29 cellular contexts compared by ENCODE assay signal in genomic region chr20:46657137-46657536, GRCh38. TPM values are rescaled to one million over a fixed set of nuclear protein-coding genes. Genes with fewer than 3 reads are reported as not detected.
"Had no signal": no experiment of that assay in that cellular context is flagged by ENCODE, and none has a peak within 500 bp of the region (broad histone marks: within the 10 kb centered on the region; RNA-seq: fewer than 3 reads in every experiment).

No MANE protein-coding gene starts in this region.

- H3K27ac Mint-ChIP-seq: dendritic cell treated with granulocyte-macrophage colony-stimulating factor and Interleukin-4, amounts not matched to agents 40 ng/mL and 50 ng/mL, for 4 days; effector memory CD8-positive, alpha-beta T cell; endodermal cell had no signal

- H3K4me3 ChIP-seq: colonic mucosa, coronary artery, dorsolateral prefrontal cortex, esophagus muscularis mucosa, esophagus squamous epithelium, gastrocnemius medialis, gastroesophageal sphincter, heart left ventricle, heart right ventricle had no signal

- H3K9me3 ChIP-seq: colonic mucosa, esophagus squamous epithelium, gastrocnemius medialis, gastroesophageal sphincter had no signal

- FAIRE-seq: colon, endometrium, endothelial cell of umbilical vein, frontal cortex had no signal

- H3K4me1 Mint-ChIP-seq: endodermal cell had no signal

- H3K27ac ChIP-seq: colonic mucosa, coronary artery, dorsolateral prefrontal cortex, epithelial cell of prostate, esophagus muscularis mucosa, esophagus squamous epithelium, foreskin keratinocyte, gastrocnemius medialis, gastroesophageal sphincter, heart left ventricle, heart right ventricle had no signal

- H3K4me3 Mint-ChIP-seq: dendritic cell treated with granulocyte-macrophage colony-stimulating factor and Interleukin-4, amounts not matched to agents 40 ng/mL and 50 ng/mL, for 4 days; effector memory CD8-positive, alpha-beta T cell; endodermal cell had no signal

- DNase-seq: colonic mucosa; cortex of kidney; dermis blood vessel endothelial cell; dorsolateral prefrontal cortex; effector CD4-positive, alpha-beta T cell; effector CD8-positive, alpha-beta T cell; effector memory CD4-positive, alpha-beta T cell; effector memory CD8-positive, alpha-beta T cell; endodermal cell; erythroblast; esophagus squamous epithelium; foreskin fibroblast; foreskin keratinocyte; foreskin melanocyte; gastrocnemius medialis; glutamatergic neuron; head of caudate nucleus; heart left ventricle; heart right ventricle had no signal

- H3K36me3 ChIP-seq: colonic mucosa, esophagus muscularis mucosa, esophagus squamous epithelium, gastrocnemius medialis, heart left ventricle, heart right ventricle had no signal

- H3K9me3 Mint-ChIP-seq: dendritic cell treated with granulocyte-macrophage colony-stimulating factor and Interleukin-4, amounts not matched to agents 40 ng/mL and 50 ng/mL, for 4 days; effector memory CD8-positive, alpha-beta T cell; endodermal cell had no signal

- ATAC-seq: effector memory CD8-positive, alpha-beta T cell; esophagus mucosa; foreskin keratinocyte; gastrocnemius medialis; gastroesophageal sphincter; heart left ventricle; heart right ventricle had no signal

- H3K4me1 ChIP-seq: colonic mucosa, esophagus muscularis mucosa, esophagus squamous epithelium, foreskin keratinocyte, gastrocnemius medialis, gastroesophageal sphincter, heart left ventricle, heart right ventricle had no signal

- H3K27me3 ChIP-seq: colonic mucosa had no signal

RNA-seq across cellular contexts. Expression of gene SLC13A3, which starts 5.9 kb away (rescaled TPM):
- total RNA-seq: dermis blood vessel endothelial cell had no signal
